Comparison of ENCODE assay signal across 8 cellular contexts in the genomic region with DNA sequence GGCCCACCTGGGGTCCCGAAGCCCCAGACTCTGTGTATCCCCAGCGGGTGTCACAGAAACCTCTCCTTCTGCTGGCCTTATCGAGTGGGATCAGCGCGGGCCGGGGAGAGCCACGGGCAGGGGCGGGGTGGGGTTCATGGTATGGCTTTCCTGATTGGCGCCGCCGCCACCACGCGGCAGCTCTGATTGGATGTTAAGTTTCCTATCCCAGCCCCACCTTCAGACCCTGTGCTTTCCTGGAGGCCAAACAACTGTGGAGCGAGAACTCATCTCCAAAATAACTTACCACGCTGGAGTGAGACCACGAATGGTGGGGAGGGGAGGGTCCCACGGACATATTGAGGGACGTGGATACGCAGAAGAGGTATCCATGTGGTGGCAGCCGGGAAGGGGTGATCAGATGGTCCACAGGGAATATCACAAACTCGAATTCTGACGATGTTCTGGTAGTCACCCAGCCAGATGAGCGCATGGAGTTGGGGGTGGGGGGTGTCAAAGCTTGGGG. TPM values are rescaled to one million over a fixed set of nuclear protein-coding genes. Genes with fewer than 3 reads are reported as not detected.
DNase-seq lines count a peak whose midpoint lies in the region; ATAC-seq, FAIRE-seq and TF ChIP-seq lines count a peak whose summit lies in the region.

No MANE protein-coding gene starts in this region.

- no peak overlapping the region for H3K18ac ChIP-seq in H1 (ENCODE audit: extremely low read depth, low read length)

- peaks cover 0 to 43% (median 23%) of the 10 kb centered on the region in 4 experiments; a peak in 6 of 7 replicates for H3K4me1 ChIP-seq in H1 (replicated peaks in 1 of 4; ENCODE audit: control insufficient read depth in 3 of 4, insufficient read depth in 4 of 4, low read length in 3 of 4)

- H3K23ac ChIP-seq in H1 (ENCODE audit: insufficient read length), result no peak overlapping the region

- H3K4ac ChIP-seq in H1 (replicated peaks; ENCODE audit: insufficient read length, low read depth, low read length), result no peak overlapping the region

- peak overlapping the region; percentile 72 for H4K8ac ChIP-seq in H1 (ENCODE audit: extremely low read depth, insufficient read depth, low read length)

- peak overlapping the region; percentile 97; the same call in 1 of the 2 replicates for H2BK15ac ChIP-seq in H1 (ENCODE audit: low read length)

- FAIRE-seq in H1 (lab: Jason Lieb, UNC), result peak; percentile 28

- H2BK20ac ChIP-seq in H1 (ENCODE audit: low read length), result no peak overlapping the region

- TF ChIP-seq RAD21 in H1 (IDR thresholded peaks at IDR 0.05 in 1 of 2, conservative IDR thresholded peaks at IDR 0.05 in 1 of 2; ENCODE audit: low read depth in 2 of 2, low read length in 2 of 2), result no peak

- no peaks in the 10 kb centered on the region for H3K79me2 ChIP-seq in H1 (ENCODE audit: control insufficient read depth in 1 of 2, insufficient read depth in 2 of 2, low read length in 2 of 2)

- no peak for TF ChIP-seq POLR2A in H1 (IDR thresholded peaks at IDR 0.05; ENCODE audit: control extremely low read depth in 1 of 2, low read depth in 2 of 2, low read length in 2 of 2)

- no peaks in the 10 kb centered on the region for H3K36me3 ChIP-seq in H1 (ENCODE audit: control insufficient read depth in 2 of 4, insufficient read depth in 4 of 4, low read length in 3 of 4)

- TF ChIP-seq CTCF in H1 (IDR thresholded peaks at IDR 0.05; ENCODE audit: control extremely low read depth in 1 of 3, insufficient read depth in 1 of 3, low read depth in 1 of 3, low read length in 3 of 3), result no peak
- TF ChIP-seq CTCF in osteocyte (IDR thresholded peaks at IDR 0.05), result no peak

- peaks cover 44% of the 10 kb centered on the region for H3K4me1 Mint-ChIP-seq in osteocyte (ENCODE audit: unreplicated experiment)

- peak overlapping the region; percentile 72 for H3K4me3 Mint-ChIP-seq in osteocyte (ENCODE audit: unreplicated experiment)

- no peak overlapping the region for H4K5ac ChIP-seq in H1 (ENCODE audit: insufficient read length, low read depth, low read length)

- TF ChIP-seq EP300 in H1 (IDR thresholded peaks at IDR 0.05; ENCODE audit: borderline replicate concordance in 1 of 2, low read depth in 2 of 2, low read length in 2 of 2), result no peak

- peaks cover 31% of the 10 kb centered on the region; the same call in 1 of the 2 replicates for H3K23me2 ChIP-seq in H1 (ENCODE audit: low read depth, low read length)

- no peak for ATAC-seq in GM18502 (IDR thresholded peaks at IDR 0.05; ENCODE audit: poor library complexity, unreplicated experiment)
- no peak for ATAC-seq in GM19452 (IDR thresholded peaks at IDR 0.05; ENCODE audit: unreplicated experiment)
- ATAC-seq in sciatic nerve, result no peak

- peaks cover 0 to 16% of the 10 kb centered on the region in 2 experiments for H4K20me1 ChIP-seq in H1 (replicated peaks in 1 of 2; ENCODE audit: control insufficient read depth in 1 of 2, insufficient read depth in 2 of 2, low read length in 2 of 2)

- no peak overlapping the region for H3K9ac ChIP-seq in H1 (replicated peaks in 1 of 4; ENCODE audit: extremely low read depth in 1 of 4, low read depth in 3 of 4, low read length in 3 of 4)

- CTCF ChIA-PET in H1 (lab: Charles Lee; ENCODE audit: partially characterized antibody), result interaction anchor here (0.9 to 11.6 kb wide), 18 partner anchors 9 to 203 kb away, joined by 3 to 94 read pairs (median 6); partner anchors contain the start of genes CDC37, ICAM1, RAVER1 and TYK2

- WGBS in H1 (ENCODE audit: extremely low coverage in 1 of 2, insufficient coverage in 1 of 2, insufficient read length in 1 of 2, insufficient replicate concordance in 2 of 2, low coverage in 1 of 2, low lambda C conversion rate in 2 of 2, missing lambda C conversion rate in 1 of 2), 2 experiments, result 6% methylated on average over 21 of the region's 23 CpGs; no CpG with 5 or more reads in 1 of the 2 experiments

- no peak overlapping the region for H2AK5ac ChIP-seq in H1 (ENCODE audit: low read depth, low read length)

- intact Hi-C loops in sciatic nerve (cut with DNase I), result no loop called here

- H3K27ac ChIP-seq in H1 (ENCODE audit: low read depth, low read length), result no peak overlapping the region

- H4K91ac ChIP-seq in H1 (replicated peaks; ENCODE audit: insufficient read length, low read length), result no peak overlapping the region

- no peaks in the 10 kb centered on the region for H3K9me3 ChIP-seq in H1 (ENCODE audit: insufficient read depth in 2 of 2, low read depth in 1 of 2, low read length in 1 of 2)

- H2BK12ac ChIP-seq in H1 (ENCODE audit: low read depth, low read length), result no peak overlapping the region

- DNase-seq in Daoy (ENCODE audit: low read depth) (peak; percentile 86), HuH-7.5 (ENCODE audit: low spot score) (peak; percentile 97), SW480 (ENCODE audit: low spot score) (peak; percentile 84), H1 (ENCODE audit: low read depth in 1 of 2, low spot score in 2 of 2) (peak in 1 of 2 experiments; percentile 79), osteocyte (ENCODE audit: extremely low spot score, unreplicated experiment) (no peak), sciatic nerve (ENCODE audit: low spot score) (no peak)

- no peak overlapping the region for H3K27ac Mint-ChIP-seq in osteocyte (ENCODE audit: unreplicated experiment)

- H3K14ac ChIP-seq in H1 (ENCODE audit: insufficient read length), result no peak overlapping the region

- no peaks in the 10 kb centered on the region for H3K79me1 ChIP-seq in H1 (ENCODE audit: low read depth, low read length)

- no peaks in the 10 kb centered on the region for H3K9me3 Mint-ChIP-seq in osteocyte (ENCODE audit: unreplicated experiment)

- no peak overlapping the region for H3K56ac ChIP-seq in H1 (replicated peaks; ENCODE audit: insufficient read length, low read depth, low read length)

- H3K4me2 ChIP-seq in H1 (ENCODE audit: insufficient read depth in 1 of 2, low read depth in 2 of 2, low read length in 2 of 2), result peak overlapping the region; percentile 81 to 100

- POLR2A ChIA-PET in H1 (lab: Charles Lee; ENCODE audit: partially characterized antibody), result interaction anchor here (0.9 to 3.4 kb wide), 12 partner anchors 11 to 114 kb away, joined by 3 to 15 read pairs (median 4); partner anchors contain the start of genes FDX2, ICAM1, RAVER1 and TYK2

- H3K27me3 Mint-ChIP-seq in osteocyte (ENCODE audit: unreplicated experiment), result peaks cover 47% of the 10 kb centered on the region

- peak overlapping the region; percentile 54; the same call in 1 of the 2 replicates for H2AFZ ChIP-seq in H1 (ENCODE audit: low read length)

- H2BK120ac ChIP-seq in H1 (replicated peaks; ENCODE audit: low read depth, low read length), result no peak overlapping the region

- peaks cover 46 to 68% (median 58%) of the 10 kb centered on the region in 4 experiments for H3K27me3 ChIP-seq in H1 (replicated peaks in 1 of 4; ENCODE audit: control insufficient read depth in 3 of 4, extremely low read depth in 1 of 4, insufficient read depth in 3 of 4, low read length in 3 of 4)

- H3K36me3 Mint-ChIP-seq in osteocyte (ENCODE audit: unreplicated experiment), result peaks cover 10% of the 10 kb centered on the region

- H3K4me3 ChIP-seq in H1 (ENCODE audit: extremely low read depth in 1 of 4, insufficient read depth in 2 of 4, low read depth in 3 of 4, low read length in 4 of 4), result peak overlapping the region; percentile 38 to 67 (median 60); a peak in 7 of 8 replicates

- no peak overlapping the region for H2BK5ac ChIP-seq in H1 (ENCODE audit: low read depth, low read length)

RNA-seq across cellular contexts. Expression of gene ICAM5, which starts 1.0 kb away (rescaled TPM):
- 0.54 and 2.2 TPM in 2 replicates for total RNA-seq in Daoy (2014; rRNA removed; shearing (Covaris generic))
- 1.9 and 4.8 TPM in 2 replicates for total RNA-seq in H1 (2021; fragmentation: NEBNext Ultra II Directional; extraction: Animal tissue kit (Norgen Biotek cat#: 25700))
- 3.9 and 9.0 TPM in 2 replicates for polyA plus RNA-seq in H1 (2011; rRNA removed)
- polyA plus RNA-seq in H1 (2011; cell fraction: cytosol; rRNA removed), result 5.9 TPM
- 58.0 TPM for polyA plus RNA-seq in H1 (2011; cell fraction: nucleus; rRNA removed)
- 1.2 to 5.4 TPM (median 4.4 TPM) in 4 replicates for polyA plus RNA-seq in H1 (2012, experiment 1 of 2)
- polyA plus RNA-seq in H1 (2012, experiment 2 of 2), result 1.0 TPM
- polyA plus RNA-seq in H1 (2013, experiment 1 of 2), result 2.9 TPM
- polyA plus RNA-seq in H1 (2013, experiment 2 of 2), result 1.9 TPM
- 0.32 and 0.79 TPM in 2 replicates for polyA minus RNA-seq in H1 (2011; rRNA and poly(A)+ RNA removed)
- 1.4 TPM for polyA minus RNA-seq in H1 (2011; cell fraction: cytosol; rRNA and poly(A)+ RNA removed)
- polyA minus RNA-seq in H1 (2011; cell fraction: nucleus; rRNA and poly(A)+ RNA removed), result 7.0 TPM
- 1.7 and 2.0 TPM in 2 replicates for total RNA-seq in osteocyte
- total RNA-seq in sciatic nerve, result 1.6 TPM

RNA-seq across cellular contexts. Expression of gene ICAM4, which starts 2.0 kb away (rescaled TPM):
- 0.63 TPM in 1 of 2 replicates, not detected in the other for total RNA-seq in Daoy (2014; rRNA removed; shearing (Covaris generic))
- 1.3 and 1.5 TPM in 2 replicates for total RNA-seq in H1 (2021; fragmentation: NEBNext Ultra II Directional; extraction: Animal tissue kit (Norgen Biotek cat#: 25700))
- polyA plus RNA-seq in H1 (2011; rRNA removed), result 4.1 and 6.3 TPM in 2 replicates
- polyA plus RNA-seq in H1 (2011; cell fraction: cytosol; rRNA removed), result 4.3 TPM
- 2.4 TPM for polyA plus RNA-seq in H1 (2011; cell fraction: nucleus; rRNA removed)
- 0.83 to 2.2 TPM (median 2.0 TPM) in 4 replicates for polyA plus RNA-seq in H1 (2012, experiment 1 of 2)
- polyA plus RNA-seq in H1 (2012, experiment 2 of 2), result 2.3 TPM
- polyA plus RNA-seq in H1 (2013, experiment 1 of 2), result 2.6 TPM
- polyA plus RNA-seq in H1 (2013, experiment 2 of 2), result 3.6 TPM
- 0.54 and 0.56 TPM in 2 replicates for polyA minus RNA-seq in H1 (2011; rRNA and poly(A)+ RNA removed)
- 2.9 TPM for polyA minus RNA-seq in H1 (2011; cell fraction: cytosol; rRNA and poly(A)+ RNA removed)
- polyA minus RNA-seq in H1 (2011; cell fraction: nucleus; rRNA and poly(A)+ RNA removed), result 1.4 TPM
- total RNA-seq in osteocyte (not detected in 2 replicates), sciatic nerve (not detected)

RNA-seq across cellular contexts. Expression of gene ICAM1, which starts 17.8 kb away (rescaled TPM):
- total RNA-seq in Daoy (2014; rRNA removed; shearing (Covaris generic)), result 85.8 and 86.7 TPM in 2 replicates
- 3.8 and 4.0 TPM in 2 replicates for total RNA-seq in H1 (2021; fragmentation: NEBNext Ultra II Directional; extraction: Animal tissue kit (Norgen Biotek cat#: 25700))
- polyA plus RNA-seq in H1 (2011; rRNA removed), result 5.2 and 9.4 TPM in 2 replicates
- polyA plus RNA-seq in H1 (2011; cell fraction: cytosol; rRNA removed), result 4.1 TPM
- 5.3 TPM for polyA plus RNA-seq in H1 (2011; cell fraction: nucleus; rRNA removed)
- 4.7 to 8.7 TPM (median 6.5 TPM) in 4 replicates for polyA plus RNA-seq in H1 (2012, experiment 1 of 2)
- 4.1 TPM for polyA plus RNA-seq in H1 (2012, experiment 2 of 2)
- 12.4 TPM for polyA plus RNA-seq in H1 (2013, experiment 1 of 2)
- polyA plus RNA-seq in H1 (2013, experiment 2 of 2), result 10.8 TPM
- polyA minus RNA-seq in H1 (2011; rRNA and poly(A)+ RNA removed), result 5.7 and 9.7 TPM in 2 replicates
- polyA minus RNA-seq in H1 (2011; cell fraction: cytosol; rRNA and poly(A)+ RNA removed), result 8.4 TPM
- polyA minus RNA-seq in H1 (2011; cell fraction: nucleus; rRNA and poly(A)+ RNA removed), result 3.0 TPM
- total RNA-seq in osteocyte, result 31.8 and 35.5 TPM in 2 replicates
- total RNA-seq in sciatic nerve, result 30.7 TPM

RNA-seq across cellular contexts. Expression of gene ZGLP1, which starts 20.9 kb away (rescaled TPM):
- 0.39 and 2.2 TPM in 2 replicates for total RNA-seq in Daoy (2014; rRNA removed; shearing (Covaris generic))
- 4.6 and 5.1 TPM in 2 replicates for total RNA-seq in H1 (2021; fragmentation: NEBNext Ultra II Directional; extraction: Animal tissue kit (Norgen Biotek cat#: 25700))
- polyA plus RNA-seq in H1 (2011; rRNA removed), result 4.2 and 8.2 TPM in 2 replicates
- 7.6 TPM for polyA plus RNA-seq in H1 (2011; cell fraction: cytosol; rRNA removed)
- polyA plus RNA-seq in H1 (2011; cell fraction: nucleus; rRNA removed), result 24.9 TPM
- polyA plus RNA-seq in H1 (2012, experiment 1 of 2), result 3.5 to 9.1 TPM (median 7.4 TPM) in 4 replicates
- 4.4 TPM for polyA plus RNA-seq in H1 (2012, experiment 2 of 2)
- polyA plus RNA-seq in H1 (2013, experiment 1 of 2), result 5.0 TPM
- 4.1 TPM for polyA plus RNA-seq in H1 (2013, experiment 2 of 2)
- polyA minus RNA-seq in H1 (2011; rRNA and poly(A)+ RNA removed), result 0.34 and 0.82 TPM in 2 replicates
- 1.0 TPM for polyA minus RNA-seq in H1 (2011; cell fraction: cytosol; rRNA and poly(A)+ RNA removed)
- 2.2 TPM for polyA minus RNA-seq in H1 (2011; cell fraction: nucleus; rRNA and poly(A)+ RNA removed)
- total RNA-seq in osteocyte (6.8 and 7.6 TPM in 2 replicates), sciatic nerve (5.7 TPM)

RNA-seq across cellular contexts. Expression of gene FDX2, which starts 27.1 kb away (rescaled TPM):
- total RNA-seq in Daoy (2014; rRNA removed; shearing (Covaris generic)), result 45.0 and 65.6 TPM in 2 replicates
- total RNA-seq in H1 (2021; fragmentation: NEBNext Ultra II Directional; extraction: Animal tissue kit (Norgen Biotek cat#: 25700)), result 27.0 and 27.8 TPM in 2 replicates
- 64.4 and 80.2 TPM in 2 replicates for polyA plus RNA-seq in H1 (2011; rRNA removed)
- 56.5 TPM for polyA plus RNA-seq in H1 (2011; cell fraction: cytosol; rRNA removed)
- polyA plus RNA-seq in H1 (2011; cell fraction: nucleus; rRNA removed), result 58.5 TPM
- polyA plus RNA-seq in H1 (2012, experiment 1 of 2), result 29.0 to 43.7 TPM (median 43.2 TPM) in 4 replicates
- polyA plus RNA-seq in H1 (2012, experiment 2 of 2), result 39.3 TPM
- 18.6 TPM for polyA plus RNA-seq in H1 (2013, experiment 1 of 2)
- polyA plus RNA-seq in H1 (2013, experiment 2 of 2), result 19.3 TPM
- polyA minus RNA-seq in H1 (2011; rRNA and poly(A)+ RNA removed), result 15.6 and 20.0 TPM in 2 replicates
- polyA minus RNA-seq in H1 (2011; cell fraction: cytosol; rRNA and poly(A)+ RNA removed), result 14.0 TPM
- 18.5 TPM for polyA minus RNA-seq in H1 (2011; cell fraction: nucleus; rRNA and poly(A)+ RNA removed)
- total RNA-seq in osteocyte (21.5 and 27.4 TPM in 2 replicates), sciatic nerve (15.2 TPM)

Comparison
In these comparisons a context has a peak if more than half of its experiments do, and no peak if none do; other contexts are left out.
1. DNase-seq: peak in Daoy (single experiment), HuH-7.5 (single experiment) and SW480 (single experiment); none in osteocyte (single experiment) and sciatic nerve (single experiment).